In genomic region chr19:49890349-49891311, GRCh38 we compare ENCODE assay signal across 8 cellular contexts. TPM values are rescaled to one million over a fixed set of nuclear protein-coding genes. Genes with fewer than 3 reads are reported as not detected.
DNase-seq lines count a peak whose midpoint lies in the region; ATAC-seq lines count a peak whose summit lies in the region.

No MANE protein-coding gene starts in this region.

- no peaks in the 10 kb centered on the region for H3K9me3 ChIP-seq in mucosa of rectum (ENCODE audit: control insufficient read depth in 2 of 2, low read length in 2 of 2)

- H3K36me3 ChIP-seq in mucosa of rectum (ENCODE audit: control insufficient read depth in 2 of 2, insufficient read depth in 2 of 2, low read length in 2 of 2), result no peaks in the 10 kb centered on the region

- ATAC-seq in HG03095 (IDR thresholded peaks at IDR 0.05; ENCODE audit: unreplicated experiment) (no peak), GM18520 (IDR thresholded peaks at IDR 0.05; ENCODE audit: unreplicated experiment) (no peak)

- no peak overlapping the region for H3K27ac ChIP-seq in mucosa of rectum (ENCODE audit: low read depth in 2 of 2, low read length in 2 of 2)

- H3K9ac ChIP-seq in mucosa of rectum (ENCODE audit: low read depth in 1 of 2, low read length in 2 of 2), result no peak overlapping the region

- H3K4me1 ChIP-seq in mucosa of rectum (ENCODE audit: control insufficient read depth in 2 of 2, insufficient read depth in 2 of 2, low read length in 2 of 2), result peaks cover 4 to 6% of the 10 kb centered on the region in 2 donors

- no peaks in the 10 kb centered on the region for H3K27me3 ChIP-seq in mucosa of rectum (ENCODE audit: control insufficient read depth in 2 of 2, insufficient read depth in 2 of 2, low read length in 2 of 2)

- peak; percentile 71 for DNase-seq in HT-29 (ENCODE audit: low spot score)
- peak; percentile 71 for DNase-seq in T-helper 9 cell
- peak; percentile 48 for DNase-seq in central memory CD4-positive, alpha-beta T cell
- DNase-seq in stimulated activated naive CD4-positive, alpha-beta T cell treated with Interleukin-2 at 50 U/mL for 16 hours (lab: John Stamatoyannopoulos, UW), result peak; percentile 80
- no peak for DNase-seq in RKO (ENCODE audit: low spot score)

- H3K4me3 ChIP-seq in mucosa of rectum (ENCODE audit: low read length in 2 of 2), result peak overlapping the region; percentile 19 to 44

RNA-seq across cellular contexts. Expression of gene IL4I1, which starts 6.1 kb away (rescaled TPM):
- total RNA-seq in HT-29 (2014; rRNA removed; shearing (Covaris generic)), result 1.1 and 2.3 TPM in 2 replicates

RNA-seq across cellular contexts. Expression of gene TBC1D17, which starts 13.1 kb away (rescaled TPM):
- 34.5 and 38.4 TPM in 2 replicates for total RNA-seq in HT-29 (2014; rRNA removed; shearing (Covaris generic))

RNA-seq across cellular contexts. Expression of gene AKT1S1, which starts 13.5 kb away (rescaled TPM):
- total RNA-seq in HT-29 (2014; rRNA removed; shearing (Covaris generic)), result 89.9 and 96.4 TPM in 2 replicates

RNA-seq across cellular contexts. Expression of gene PNKP, which starts 23.3 kb away (rescaled TPM):
- total RNA-seq in HT-29 (2014; rRNA removed; shearing (Covaris generic)), result 215 and 243 TPM in 2 replicates

RNA-seq across cellular contexts. Expression of gene ATF5, which starts 38.4 kb away (rescaled TPM):
- 32.2 and 32.8 TPM in 2 replicates for total RNA-seq in HT-29 (2014; rRNA removed; shearing (Covaris generic))
